8 cellular contexts compared by ENCODE assay signal in genomic region chr5:149228610-149229297, GRCh38. TPM values are rescaled to one million over a fixed set of nuclear protein-coding genes. Genes with fewer than 3 reads are reported as not detected.
A peak's percentile ranks its signal among the peaks of the same experiment; 100 is the strongest.
DNase-seq lines count a peak whose midpoint lies in the region; ATAC-seq and TF ChIP-seq lines count a peak whose summit lies in the region.

No MANE protein-coding gene starts in this region.

- H3K4me3 Mint-ChIP-seq in brain: no peak overlapping the region
- no peak overlapping the region for H3K4me3 Mint-ChIP-seq in stimulated activated naive B cell treated with anti-CD40 and anti-IgM and Interleukin-4, amounts not matched to agents 10 μg/mL and 1 μg/mL and 100 μg/mL, for 72 hours

- peak; percentile 39 for TF ChIP-seq CTCF in NB4 (IDR thresholded peaks at IDR 0.05; ENCODE audit: low read depth, low read length)
- TF ChIP-seq CTCF in brain (conservative IDR thresholded peaks at IDR 0.05): peak; percentile 61 to 66
- TF ChIP-seq CTCF in testis (IDR thresholded peaks at IDR 0.05): peak; percentile 50 to 72 (median 66)

- 50 to 53% methylated on average over 5 of the region's 5 CpGs for WGBS in testis, 2 donors

- no peak for TF ChIP-seq POLR2A in NB4 (IDR thresholded peaks at IDR 0.05; ENCODE audit: extremely low read depth, insufficient read length)
- TF ChIP-seq POLR2A in testis (IDR thresholded peaks at IDR 0.05): no peak

- intact Hi-C loops in testis (cut with DNase I; ENCODE audit: low total_unique reads): no loop called here

- no peaks in the 10 kb centered on the region for H3K9me3 ChIP-seq in testis

- H3K36me3 ChIP-seq in testis (ENCODE audit: low read depth, missing control alignments): no peaks in the 10 kb centered on the region

- no peak for ATAC-seq in stimulated activated naive B cell treated with anti-CD40 and anti-IgM and Interleukin-4, amounts not matched to agents 10 μg/mL and 1 μg/mL and 100 μg/mL, for 72 hours (replicated peaks)
- ATAC-seq in GM18498 (IDR thresholded peaks at IDR 0.05; ENCODE audit: unreplicated experiment) (no peak), HG03175 (IDR thresholded peaks at IDR 0.05; ENCODE audit: unreplicated experiment) (no peak)

- H3K27me3 ChIP-seq in testis: no peaks in the 10 kb centered on the region

- H3K4me3 ChIP-seq in NB4 (ENCODE audit: low read depth, low read length) (no peak overlapping the region), testis (no peak overlapping the region)

- H3K27ac ChIP-seq in testis: no peak overlapping the region

- no peaks in the 10 kb centered on the region for H3K4me1 ChIP-seq in testis

- H3K27me3 Mint-ChIP-seq in brain: peaks cover 6% of the 10 kb centered on the region
- H3K27me3 Mint-ChIP-seq in stimulated activated naive B cell treated with anti-CD40 and anti-IgM and Interleukin-4, amounts not matched to agents 10 μg/mL and 1 μg/mL and 100 μg/mL, for 72 hours: peaks cover 17 to 26% of the 10 kb centered on the region in 2 donors

- peak; percentile 40 for DNase-seq in DMS153 (lab: John Stamatoyannopoulos, UW)
- DNase-seq in NB4 (ENCODE audit: low read depth): peak; percentile 57
- peak; percentile 70 for DNase-seq in iPS-NIHi7 (ENCODE audit: extremely low spot score)
- peak; percentile 48 for DNase-seq in testis
- DNase-seq in stimulated activated naive B cell treated with anti-CD40 and anti-IgM and Interleukin-4, amounts not matched to agents 10 μg/mL and 1 μg/mL and 100 μg/mL, for 72 hours: no peak

- H3K4me1 Mint-ChIP-seq in brain: peaks cover 5% of the 10 kb centered on the region
- H3K4me1 Mint-ChIP-seq in stimulated activated naive B cell treated with anti-CD40 and anti-IgM and Interleukin-4, amounts not matched to agents 10 μg/mL and 1 μg/mL and 100 μg/mL, for 72 hours: no peaks in the 10 kb centered on the region

- H3K36me3 Mint-ChIP-seq in brain: peaks cover 12% of the 10 kb centered on the region
- no peaks in the 10 kb centered on the region for H3K36me3 Mint-ChIP-seq in stimulated activated naive B cell treated with anti-CD40 and anti-IgM and Interleukin-4, amounts not matched to agents 10 μg/mL and 1 μg/mL and 100 μg/mL, for 72 hours

- peak overlapping the region in 1 of 5 experiments; percentile 28 for H3K27ac Mint-ChIP-seq in brain
- H3K27ac Mint-ChIP-seq in stimulated activated naive B cell treated with anti-CD40 and anti-IgM and Interleukin-4, amounts not matched to agents 10 μg/mL and 1 μg/mL and 100 μg/mL, for 72 hours: no peak overlapping the region

- no peaks in the 10 kb centered on the region for H3K9me3 Mint-ChIP-seq in brain
- H3K9me3 Mint-ChIP-seq in stimulated activated naive B cell treated with anti-CD40 and anti-IgM and Interleukin-4, amounts not matched to agents 10 μg/mL and 1 μg/mL and 100 μg/mL, for 72 hours: no peaks in the 10 kb centered on the region

RNA-seq across cellular contexts. Expression of gene AFAP1L1, which starts 42.9 kb away (rescaled TPM):
- 6.2 TPM for polyA plus RNA-seq in brain (ENCODE audit: insufficient read depth, low read depth, low replicate concordance)
- total RNA-seq in testis: 10 to 100 TPM; 10.4 to 12.6 TPM
- polyA plus RNA-seq in testis (ENCODE audit: insufficient read depth, low read depth, low replicate concordance): 11.9 TPM
